9 cellular contexts compared by ENCODE assay signal in the genomic region with DNA sequence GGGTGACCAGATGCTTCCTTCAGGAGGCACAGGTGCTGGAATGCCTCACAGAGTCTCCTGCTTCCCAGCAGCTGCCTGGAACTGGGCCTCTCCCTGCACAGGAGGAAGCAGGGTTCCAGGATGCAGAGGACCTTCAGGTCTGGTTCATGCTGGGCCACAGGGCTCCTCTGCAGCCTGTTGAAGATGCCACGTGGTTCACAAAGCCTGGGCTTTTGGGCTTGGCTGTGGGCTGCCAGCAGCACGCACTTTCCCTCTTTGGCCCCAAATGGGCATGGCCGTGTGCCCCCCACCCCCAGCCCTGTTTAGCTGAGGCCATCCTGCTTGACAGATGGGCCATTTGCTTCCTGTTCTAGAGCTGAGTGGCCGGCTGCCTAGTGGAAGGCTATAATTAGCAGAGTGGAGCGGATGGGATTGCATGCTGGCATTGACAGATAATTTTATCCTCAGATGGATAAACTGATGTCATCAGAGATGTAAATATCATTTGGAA. TPM values are rescaled to one million over a fixed set of nuclear protein-coding genes. Genes with fewer than 3 reads are reported as not detected.
DNase-seq lines count a peak whose midpoint lies in the region; ATAC-seq and TF ChIP-seq lines count a peak whose summit lies in the region.
"Had no signal": no experiment of that assay in that cellular context is flagged by ENCODE, and none has a peak within 500 bp of the region (broad histone marks: within the 10 kb centered on the region; RNA-seq: fewer than 3 reads in every experiment).

No MANE protein-coding gene starts in this region.

- CTCF ChIA-PET in SK-N-SH (lab: Yijun Ruan, JAX), result interaction anchor here (0.7 to 1.5 kb wide), 4 partner anchors 11 to 71 kb away, joined by 3 to 5 read pairs (median 3); no protein-coding TSS in a partner anchor
- CTCF ChIA-PET in RWPE1 (lab: Yijun Ruan, JAX), result interaction anchor here (0.9 to 1.2 kb wide), 2 partner anchors 20 to 71 kb away, joined by 3 to 4 read pairs; no protein-coding TSS in a partner anchor

- H3K9ac ChIP-seq in SK-N-SH, result no peak overlapping the region

- H3K27ac ChIP-seq in SK-N-SH (ENCODE audit: low read depth in 2 of 2, low read length in 1 of 2), result peak overlapping the region in 1 of 2 experiments; percentile 50; a peak in 1 of 4 replicates
- H3K27ac ChIP-seq in heart right ventricle, result peak overlapping the region; percentile 62 to 92 (median 84)
- no peak overlapping the region for H3K27ac ChIP-seq in RWPE1

- no peak for TF ChIP-seq EP300 in SK-N-SH (IDR thresholded peaks at IDR 0.05; ENCODE audit: borderline replicate concordance in 1 of 2, low read depth in 1 of 2, low read length in 1 of 2)

- TF ChIP-seq CTCF in SK-N-SH (IDR thresholded peaks at IDR 0.05) (no peak), heart right ventricle (IDR thresholded peaks at IDR 0.05) (no peak), RWPE1 (conservative IDR thresholded peaks at IDR 0.05; ENCODE audit: low read depth) (no peak)

- intact Hi-C loops in heart right ventricle (cut with DNase I), result no loop called here

- no peak overlapping the region for H2AFZ ChIP-seq in SK-N-SH (ENCODE audit: low read depth)

- 0 out of 2 replicates have a peak overlapping the region, but pooled peaks have one; percentile 15 for H3K4me2 ChIP-seq in SK-N-SH

- ATAC-seq in heart right ventricle, result peak; percentile 60 to 87 (median 75)

- H3F3A ChIP-seq in SK-N-SH (replicated peaks; ENCODE audit: insufficient read depth), result peaks cover 3% of the 10 kb centered on the region

- H3K9me3 ChIP-seq in SK-N-SH (no peaks in the 10 kb centered on the region), heart right ventricle (no peaks in the 10 kb centered on the region)

- H3K4me3 ChIP-seq in SK-N-SH (ENCODE audit: low read depth in 2 of 2, low read length in 1 of 2) (no peak overlapping the region), heart right ventricle (no peak overlapping the region)

- H4K20me1 ChIP-seq in SK-N-SH (ENCODE audit: insufficient read depth), result no peaks in the 10 kb centered on the region

- DNase-seq in DMS153 (lab: John Stamatoyannopoulos, UW) (peak; percentile 51), SK-N-SH (peak; percentile 56), heart right ventricle (peak; percentile 50 to 70), retina (peak; percentile 54), RWPE1 (ENCODE audit: low spot score) (no peak), NOMO-1 treated with DMSO at 0.1 percent for 48 hours (lab: John Stamatoyannopoulos, UW; ENCODE audit: unreplicated experiment) (no peak)
- DNase-seq in activated CD4-positive, CD25-positive, alpha-beta regulatory T cell treated with anti-CD3 and anti-CD28 coated beads, Interleukin-2, amount 50 U/mL, for 72 hours, result no peak
- DNase-seq in activated CD4-positive, alpha-beta T cell treated with anti-CD3 and anti-CD28 coated beads, Interleukin-2, amount 50 U/mL, for 1 hour, result no peak
- DNase-seq: activated T-cell treated with anti-CD3 and anti-CD28 coated beads, Interleukin-2, amount 50 U/mL, for 24 hours had no signal

- H3K79me2 ChIP-seq in SK-N-SH (ENCODE audit: insufficient read depth), result no peaks in the 10 kb centered on the region

- no peaks in the 10 kb centered on the region for H3K36me3 ChIP-seq in SK-N-SH (replicated peaks in 1 of 2; ENCODE audit: control insufficient read depth in 1 of 2, insufficient read depth in 2 of 2, low read length in 1 of 2)
- no peaks in the 10 kb centered on the region for H3K36me3 ChIP-seq in heart right ventricle

- H3K27me3 ChIP-seq in SK-N-SH (ENCODE audit: insufficient read depth), result no peaks in the 10 kb centered on the region
- no peaks in the 10 kb centered on the region for H3K27me3 ChIP-seq in heart right ventricle

- H3K9me2 ChIP-seq in SK-N-SH, result no peaks in the 10 kb centered on the region

- 63% methylated on average over 5 of the region's 5 CpGs for WGBS in SK-N-SH (ENCODE audit: low lambda C conversion rate)
- 10 to 23% methylated on average over 5 of the region's 5 CpGs for WGBS in heart right ventricle, 2 donors

- H3K4me1 ChIP-seq in SK-N-SH (ENCODE audit: control insufficient read depth in 1 of 2, insufficient read depth in 2 of 2, low read depth in 1 of 2, low read length in 1 of 2) (peaks cover 12 to 25% of the 10 kb centered on the region in 2 experiments; a peak in 2 of 4 replicates), heart right ventricle (peaks cover 25 to 84% (median 73%) of the 10 kb centered on the region in 9 donors)

- TF ChIP-seq RAD21 in SK-N-SH (IDR thresholded peaks at IDR 0.05; ENCODE audit: low read length), result no peak

- POLR2A ChIA-PET in SK-N-SH (lab: Yijun Ruan, JAX) (interaction anchor here (0.9 kb wide), 1 partner anchor 13 kb away, joined by 3 read pairs; no protein-coding TSS in a partner anchor), RWPE1 (lab: Yijun Ruan, JAX; ENCODE audit: low non-redundant PET) (no interaction called here)

TF ChIP-seq in SK-N-SH, 30 proteins besides CTCF, POLR2A, EP300 and RAD21:
- no peak for TF ChIP-seq FOSL2 (IDR thresholded peaks at IDR 0.05; ENCODE audit: borderline replicate concordance, low read depth)
- TF ChIP-seq GATA2 (CRISPR knock-in tag; IDR thresholded peaks at IDR 0.05), result no peak
- TF ChIP-seq RCOR1 (IDR thresholded peaks at IDR 0.05; ENCODE audit: low read length), result no peak
- TF ChIP-seq REST (IDR thresholded peaks at IDR 0.05; ENCODE audit: low read depth, low read length), result no peak
- no peak for TF ChIP-seq TCF12 (IDR thresholded peaks at IDR 0.05)
- TF ChIP-seq ELF1 (IDR thresholded peaks at IDR 0.05), result no peak
- no peak for TF ChIP-seq POLR2AphosphoS5 (IDR thresholded peaks at IDR 0.05; ENCODE audit: low read depth, low read length)
- TF ChIP-seq SIN3A (IDR thresholded peaks at IDR 0.05; ENCODE audit: borderline replicate concordance, low read depth, low read length), result no peak
- TF ChIP-seq CHD2 (IDR thresholded peaks at IDR 0.05; ENCODE audit: low read length, partially characterized antibody), result no peak
- TF ChIP-seq IRF3 (IDR thresholded peaks at IDR 0.05; ENCODE audit: low read depth, low read length), result no peak
- no peak for TF ChIP-seq FOXM1 (IDR thresholded peaks at IDR 0.05; ENCODE audit: low read depth)

RNA-seq across cellular contexts. Expression of gene TSPAN15, which starts 28.0 kb away (rescaled TPM):
- polyA plus RNA-seq in SK-N-SH (2012; rRNA removed), result 8.5 and 13.8 TPM in 2 replicates
- polyA plus RNA-seq in SK-N-SH (2012; cell fraction: cytosol; rRNA removed), result 8.0 and 9.7 TPM in 2 replicates
- 7.3 and 8.3 TPM in 2 replicates for polyA plus RNA-seq in SK-N-SH (2012; cell fraction: nucleus; rRNA removed)
- 10 to 100 TPM in 5 of 10 donors, 1 to 10 TPM in 5; 5.0 to 16.5 (median 9.4) TPM for total RNA-seq in heart right ventricle
- polyA plus RNA-seq in heart right ventricle, result 10 to 100 TPM; 15.4 to 18.2 TPM

Comparison
In these comparisons a context has a peak if more than half of its experiments do, and no peak if none do; other contexts are left out.
1. DNase-seq: peak in DMS153 (single experiment), SK-N-SH (single experiment), heart right ventricle (2 of 2) and retina (single experiment); none in activated CD4-positive, CD25-positive, alpha-beta regulatory T cell treated with anti-CD3 and anti-CD28 coated beads, Interleukin-2, amount 50 U/mL, for 72 hours (single experiment), activated CD4-positive, alpha-beta T cell treated with anti-CD3 and anti-CD28 coated beads, Interleukin-2, amount 50 U/mL, for 1 hour (single experiment), RWPE1 (single experiment) and NOMO-1 treated with DMSO at 0.1 percent for 48 hours (single experiment).